In the genomic region with DNA sequence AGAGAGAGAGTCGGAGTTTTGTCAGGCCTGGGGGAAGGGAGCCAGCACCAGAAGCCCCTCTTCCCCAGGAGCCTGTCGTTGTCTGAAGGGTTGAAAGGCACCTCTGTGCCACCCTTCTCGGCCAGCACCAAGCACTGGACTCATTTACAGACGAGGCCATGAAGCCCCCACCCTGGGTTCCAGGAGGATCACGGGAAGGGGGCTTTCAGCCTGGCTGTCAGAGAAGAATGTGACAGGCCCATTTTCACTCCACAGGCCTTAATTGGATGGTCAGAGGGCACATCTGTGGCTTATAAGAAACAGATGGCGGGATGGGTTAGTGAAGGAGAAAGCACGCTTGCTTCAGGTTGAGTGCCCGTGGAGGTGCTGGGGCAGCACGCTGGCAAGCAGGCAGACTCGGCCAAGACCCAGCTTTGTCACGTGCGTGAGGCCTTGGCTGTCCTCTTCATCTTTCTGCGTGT, we compare ENCODE assay signal across 11 cellular contexts.
DNase-seq lines count a peak whose midpoint lies in the region; ATAC-seq, FAIRE-seq and TF ChIP-seq lines count a peak whose summit lies in the region.
"Had no signal": no experiment of that assay in that cellular context is flagged by ENCODE, and none has a peak within 500 bp of the region (broad histone marks: within the 10 kb centered on the region; RNA-seq: fewer than 3 reads in every experiment).

No MANE protein-coding gene starts in this region.

- peak overlapping the region; percentile 43 for H3K27ac Mint-ChIP-seq in activated T-cell treated with anti-CD3 and anti-CD28 coated beads, Interleukin-2, amount 50 U/mL, for 72 hours
- peak overlapping the region; percentile 17 for H3K27ac Mint-ChIP-seq in astrocyte (ENCODE audit: unreplicated experiment)

- no peak overlapping the region for H3K4me3 ChIP-seq in astrocyte (ENCODE audit: insufficient read depth, low read depth, low read length)
- no peak overlapping the region for H3K4me3 ChIP-seq in muscle layer of duodenum (ENCODE audit: low read depth in 1 of 2, low read length in 2 of 2)
- H3K4me3 ChIP-seq in upper lobe of left lung: no peak overlapping the region
- H3K4me3 ChIP-seq in aorta (ENCODE audit: low read length in 2 of 2): no peak overlapping the region

- H3K36me3 Mint-ChIP-seq in activated T-cell treated with anti-CD3 and anti-CD28 coated beads, Interleukin-2, amount 50 U/mL, for 72 hours (ENCODE audit: insufficient read depth in 2 of 2): peaks cover 3 to 6% of the 10 kb centered on the region in 2 donors
- peaks cover under 1% of the 10 kb centered on the region for H3K36me3 Mint-ChIP-seq in astrocyte (ENCODE audit: low read depth, unreplicated experiment)

- no peak overlapping the region for H2AFZ ChIP-seq in astrocyte (ENCODE audit: low read depth, low read length)

- H3K79me2 ChIP-seq in astrocyte (ENCODE audit: insufficient read depth, low read length): no peaks in the 10 kb centered on the region

- H3K36me3 ChIP-seq in astrocyte (ENCODE audit: insufficient read depth, low read length) (no peaks in the 10 kb centered on the region), muscle layer of duodenum (ENCODE audit: control insufficient read depth in 1 of 2, insufficient read depth in 2 of 2, low read length in 2 of 2) (no peaks in the 10 kb centered on the region), upper lobe of left lung (peaks cover 0 to 25% (median 3%) of the 10 kb centered on the region in 4 donors), aorta (ENCODE audit: control insufficient read depth in 1 of 2, insufficient read depth in 2 of 2, low read length in 1 of 2) (no peaks in the 10 kb centered on the region)

- peak overlapping the region; percentile 52 for H3K9ac ChIP-seq in astrocyte (ENCODE audit: low read length)

- H3K4me1 Mint-ChIP-seq in activated T-cell treated with anti-CD3 and anti-CD28 coated beads, Interleukin-2, amount 50 U/mL, for 72 hours (ENCODE audit: low read depth): peaks cover 83% of the 10 kb centered on the region
- peaks cover 36% of the 10 kb centered on the region for H3K4me1 Mint-ChIP-seq in astrocyte (ENCODE audit: low read depth, unreplicated experiment)

- WGBS in upper lobe of left lung, 2 donors: 83 to 87% methylated on average over 11 to 13 of the region's 13 CpGs
- WGBS in aorta, 2 donors: 78 to 84% methylated on average over 13 of the region's 13 CpGs

- H3K27me3 ChIP-seq in astrocyte (ENCODE audit: insufficient read depth, low read length): no peaks in the 10 kb centered on the region
- no peaks in the 10 kb centered on the region for H3K27me3 ChIP-seq in muscle layer of duodenum (ENCODE audit: low read depth, low read length)
- H3K27me3 ChIP-seq in upper lobe of left lung: no peaks in the 10 kb centered on the region
- H3K27me3 ChIP-seq in aorta (ENCODE audit: control insufficient read depth in 1 of 2, insufficient read depth in 2 of 2, low read length in 1 of 2): no peaks in the 10 kb centered on the region

- no peak for TF ChIP-seq EP300 in upper lobe of left lung (IDR thresholded peaks at IDR 0.05)

- DNase-seq in activated T-cell treated with anti-CD3 and anti-CD28 coated beads, Interleukin-2, amount 50 U/mL, for 72 hours: no peak
- no peak for DNase-seq in activated T-cell treated with anti-CD3 and anti-CD28 coated beads, Interleukin-2, amount 50 U/mL, for 1 hour
- DNase-seq in astrocyte (ENCODE audit: low read depth): peak; percentile 67
- no peak for DNase-seq in upper lobe of left lung
- no peak for DNase-seq in SIG-M5 treated with dmso at 0.1 percent for 504 hours (lab: John Stamatoyannopoulos, UW; ENCODE audit: unreplicated experiment)
- no peak for DNase-seq in aorta
- DNase-seq: NCI-H748 treated with DMSO at 0.1 percent for 48 hours; stimulated activated naive CD8-positive, alpha-beta T cell treated with anti-CD3 and anti-CD28 coated beads, Interleukin-15, amount 100 ng/mL, for 72 hours; SW 1271 had no signal

- peak overlapping the region; percentile 47 for H3K4me2 ChIP-seq in astrocyte (ENCODE audit: low read length)

- TF ChIP-seq CTCF in astrocyte (IDR thresholded peaks at IDR 0.05; ENCODE audit: insufficient read depth, low read depth, low read length) (no peak), upper lobe of left lung (IDR thresholded peaks at IDR 0.05) (no peak)

- no peak for FAIRE-seq in astrocyte (lab: Jason Lieb, UNC)

- H3K9me3 ChIP-seq in astrocyte (ENCODE audit: insufficient read depth, low read depth, low read length) (no peaks in the 10 kb centered on the region), muscle layer of duodenum (ENCODE audit: control insufficient read depth in 1 of 2, low read length in 2 of 2) (no peaks in the 10 kb centered on the region), upper lobe of left lung (no peaks in the 10 kb centered on the region), aorta (ENCODE audit: control insufficient read depth, low read length) (no peaks in the 10 kb centered on the region)

- no peak overlapping the region for H3K4me3 Mint-ChIP-seq in activated T-cell treated with anti-CD3 and anti-CD28 coated beads, Interleukin-2, amount 50 U/mL, for 72 hours
- H3K4me3 Mint-ChIP-seq in astrocyte (ENCODE audit: unreplicated experiment): no peak overlapping the region
- H3K4me3 Mint-ChIP-seq: stimulated activated naive CD8-positive, alpha-beta T cell treated with anti-CD3 and anti-CD28 coated beads, Interleukin-15, amount 100 ng/mL, for 72 hours had no signal

- TF ChIP-seq POLR2A in upper lobe of left lung (IDR thresholded peaks at IDR 0.05): no peak

- no peaks in the 10 kb centered on the region for H3K27me3 Mint-ChIP-seq in activated T-cell treated with anti-CD3 and anti-CD28 coated beads, Interleukin-2, amount 50 U/mL, for 72 hours (ENCODE audit: low read depth)
- no peaks in the 10 kb centered on the region for H3K27me3 Mint-ChIP-seq in astrocyte (ENCODE audit: low read depth, unreplicated experiment)
- H3K27me3 Mint-ChIP-seq: stimulated activated naive CD8-positive, alpha-beta T cell treated with anti-CD3 and anti-CD28 coated beads, Interleukin-15, amount 100 ng/mL, for 72 hours had no signal

- intact Hi-C loops in aorta (cut with DNase I): no loop called here

- H3K4me1 ChIP-seq in astrocyte (ENCODE audit: insufficient read depth, low read length): peaks cover 42% of the 10 kb centered on the region
- peaks cover 21 to 24% of the 10 kb centered on the region in 2 donors for H3K4me1 ChIP-seq in muscle layer of duodenum (ENCODE audit: control insufficient read depth in 1 of 2, insufficient read depth in 2 of 2, low read length in 2 of 2)
- peaks cover 0 to 13% (median 5%) of the 10 kb centered on the region in 4 donors for H3K4me1 ChIP-seq in upper lobe of left lung
- H3K4me1 ChIP-seq in aorta (ENCODE audit: control insufficient read depth in 1 of 2, insufficient read depth in 2 of 2, low read length in 2 of 2): no peaks in the 10 kb centered on the region

- no peak for ATAC-seq in activated T-cell treated with anti-CD3 and anti-CD28 coated beads, Interleukin-2, amount 50 U/mL, for 72 hours (replicated peaks in 1 of 2)
- no peak for ATAC-seq in upper lobe of left lung (ENCODE audit: low FRiP score in 2 of 2)
- ATAC-seq in HG03342 (IDR thresholded peaks at IDR 0.05; ENCODE audit: unreplicated experiment): no peak
- ATAC-seq in aorta (ENCODE audit: low FRiP score): no peak
- ATAC-seq: stimulated activated naive CD8-positive, alpha-beta T cell treated with anti-CD3 and anti-CD28 coated beads, Interleukin-15, amount 100 ng/mL, for 72 hours had no signal

- peaks cover 3% of the 10 kb centered on the region for H4K20me1 ChIP-seq in astrocyte (ENCODE audit: insufficient read depth, low read length)

- peak overlapping the region; percentile 78 for H3K27ac ChIP-seq in astrocyte (ENCODE audit: low read depth, low read length)
- peak overlapping the region; percentile 16 for H3K27ac ChIP-seq in muscle layer of duodenum (ENCODE audit: low read length)
- H3K27ac ChIP-seq in upper lobe of left lung: peak overlapping the region in 3 of 4 donors; percentile 45 to 61 (median 58)
- H3K27ac ChIP-seq in aorta (ENCODE audit: low read depth in 1 of 2, low read length in 2 of 2): no peak overlapping the region

- H3K9me3 Mint-ChIP-seq in activated T-cell treated with anti-CD3 and anti-CD28 coated beads, Interleukin-2, amount 50 U/mL, for 72 hours: no peaks in the 10 kb centered on the region
- no peaks in the 10 kb centered on the region for H3K9me3 Mint-ChIP-seq in astrocyte (ENCODE audit: unreplicated experiment)
- H3K9me3 Mint-ChIP-seq: stimulated activated naive CD8-positive, alpha-beta T cell treated with anti-CD3 and anti-CD28 coated beads, Interleukin-15, amount 100 ng/mL, for 72 hours had no signal

Comparison
In these comparisons a context has a peak if more than half of its experiments do, and no peak if none do; other contexts are left out.
1. H3K27ac ChIP-seq: peak in astrocyte (single experiment), muscle layer of duodenum (single experiment) and upper lobe of left lung (3 of 4); none in aorta (0 of 2).